Comparison of ENCODE assay signal across 27 cellular contexts in genomic region chr11:93514712-93515111, GRCh38.
"Had no signal": no experiment of that assay in that cellular context is flagged by ENCODE, and none has a peak within 500 bp of the region (broad histone marks: within the 10 kb centered on the region; RNA-seq: fewer than 3 reads in every experiment).

No MANE protein-coding gene starts in this region.

- FAIRE-seq: urothelium cell line had no signal

- DNase-seq: stimulated activated CD4-positive, alpha-beta T cell treated with anti-CD3 and anti-CD28 coated beads, Interleukin-2, amount 100 ng/mL, for 48 hours; stimulated activated CD4-positive, alpha-beta T cell treated with anti-CD3 and anti-CD28 coated beads, Interleukin-4, amount 100 ng/mL, for 1 hour; stimulated activated CD4-positive, alpha-beta T cell treated with anti-CD3 and anti-CD28 coated beads, Interleukin-4, amount 100 ng/mL, for 24 hours; stimulated activated CD4-positive, alpha-beta T cell treated with anti-CD3 and anti-CD28 coated beads, Interleukin-4, amount 100 ng/mL, for 4 hours; stimulated activated CD8-positive, alpha-beta memory T cell treated with anti-CD3 and anti-CD28 coated beads, Interleukin-4, amount 100 ng/mL, for 48 hours; stimulated activated naive B cell treated with anti-CD40 and anti-IgM and Interleukin-4, amounts not matched to agents 10 μg/mL and 1 μg/mL and 100 μg/mL, for 72 hours; stimulated activated naive CD4-positive, alpha-beta T cell; stimulated activated naive CD4-positive, alpha-beta T cell treated with Interleukin-2 at 50 U/mL for 16 hours; stimulated activated naive CD8-positive, alpha-beta T cell treated with anti-CD3 and anti-CD28 coated beads, Interleukin-15, amount 100 ng/mL, for 72 hours; stimulated activated naive CD8-positive, alpha-beta T cell treated with anti-CD3 and anti-CD28 coated beads, Interleukin-15, Interleukin-2, amounts not matched to agents 100 U/mL and 50 U/mL, for 24 hours; stomach; substantia nigra; testis; thyroid gland; tibial artery; transverse colon; trophoblast cell; upper lobe of left lung; upper lobe of right lung had no signal

- H3K4me3 ChIP-seq: stomach, suprapubic skin, testis, thoracic aorta, thyroid gland, tibial artery, tibial nerve, transverse colon, upper lobe of left lung, upper lobe of right lung, uterus, vagina had no signal

- H3K4me1 ChIP-seq: testis, upper lobe of right lung, uterus had no signal

- H3K27ac ChIP-seq: stomach, suprapubic skin, testis, thoracic aorta, thyroid gland, tibial artery, tibial nerve, transverse colon, upper lobe of left lung, upper lobe of right lung, vagina had no signal

- H3K27me3 ChIP-seq: stomach, suprapubic skin, testis, thyroid gland, tibial artery, tibial nerve, transverse colon, upper lobe of left lung, upper lobe of right lung, uterus, vagina had no signal

- H3K36me3 ChIP-seq: stomach, suprapubic skin, thoracic aorta, thyroid gland, tibial artery, tibial nerve, transverse colon, upper lobe of left lung, upper lobe of right lung, uterus, vagina had no signal

- H3K9me3 ChIP-seq: stomach, suprapubic skin, testis, thoracic aorta, thyroid gland, transverse colon, upper lobe of left lung, upper lobe of right lung, uterus, vagina had no signal

- ATAC-seq: stimulated activated effector memory CD8-positive, alpha-beta T cell treated with anti-CD3 and anti-CD28 coated beads, Interleukin-12 subunit alpha, Interleukin-12 subunit beta, amount 100 ng/mL, for 72 hours; stimulated activated memory B cell treated with anti-CD40 and anti-IgM and Interleukin-4, amounts not matched to agents 10 μg/mL and 1 μg/mL and 100 μg/mL, for 72 hours; stimulated activated naive B cell treated with anti-CD40 and anti-IgM and Interleukin-4, amounts not matched to agents 10 μg/mL and 1 μg/mL and 100 μg/mL, for 72 hours; stimulated activated naive CD8-positive, alpha-beta T cell treated with anti-CD3 and anti-CD28 coated beads, Interleukin-15, amount 100 ng/mL, for 72 hours; stimulated activated naive CD8-positive, alpha-beta T cell treated with anti-CD3 and anti-CD28 coated beads, Interleukin-15, Interleukin-2, amounts not matched to agents 100 U/mL and 50 U/mL, for 24 hours had no signal
